26 cellular contexts compared by ENCODE assay signal in the genomic region with DNA sequence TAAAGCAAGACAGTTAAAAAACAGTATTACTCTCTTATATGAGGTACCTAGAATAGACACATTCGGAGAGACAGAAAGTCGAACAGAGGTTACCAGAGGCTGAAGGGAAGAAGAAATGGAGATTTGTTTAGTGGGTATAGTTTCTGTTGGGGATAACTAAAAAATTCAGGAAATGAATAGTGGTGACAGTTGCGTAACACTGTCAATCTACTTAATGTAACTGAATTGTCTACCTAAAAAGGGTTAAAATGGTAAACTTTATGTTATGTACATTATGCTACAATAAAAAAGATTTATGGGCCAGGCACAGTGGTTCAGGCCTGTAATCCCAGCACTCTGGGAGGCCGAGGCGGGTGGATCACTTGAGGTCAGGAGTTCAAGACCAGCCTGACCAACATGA. TPM values are rescaled to one million over a fixed set of nuclear protein-coding genes. Genes with fewer than 3 reads are reported as not detected.
"Had no signal": no experiment of that assay in that cellular context is flagged by ENCODE, and none has a peak within 500 bp of the region (broad histone marks: within the 10 kb centered on the region; RNA-seq: fewer than 3 reads in every experiment).

No MANE protein-coding gene starts in this region.

- H3K9me3 Mint-ChIP-seq: activated CD4-positive, alpha-beta memory T cell treated with anti-CD3 and anti-CD28 coated beads, Interleukin-2, amount 10 ng/mL, durations not matched to agents 7 days and 5 days; activated T-cell treated with anti-CD3 and anti-CD28 coated beads, Interleukin-2, amount 50 U/mL, for 24 hours; immature natural killer cell; naive B cell; stimulated activated memory B cell treated with anti-CD40 and anti-IgM and Interleukin-4, amounts not matched to agents 10 μg/mL and 1 μg/mL and 100 μg/mL, for 72 hours had no signal

- H3K27ac ChIP-seq: cardiac muscle cell, ovary, thyroid gland had no signal

- H3K4me3 Mint-ChIP-seq: activated CD4-positive, alpha-beta memory T cell treated with anti-CD3 and anti-CD28 coated beads, Interleukin-2, amount 10 ng/mL, durations not matched to agents 7 days and 5 days; activated naive CD8-positive, alpha-beta T cell; activated T-cell treated with anti-CD3 and anti-CD28 coated beads, Interleukin-2, amount 50 U/mL, for 24 hours; immature natural killer cell; naive B cell; stimulated activated memory B cell treated with anti-CD40 and anti-IgM and Interleukin-4, amounts not matched to agents 10 μg/mL and 1 μg/mL and 100 μg/mL, for 72 hours had no signal

- H3K4me1 Mint-ChIP-seq: activated CD4-positive, alpha-beta memory T cell treated with anti-CD3 and anti-CD28 coated beads, Interleukin-2, amount 10 ng/mL, durations not matched to agents 7 days and 5 days; stimulated activated memory B cell treated with anti-CD40 and anti-IgM and Interleukin-4, amounts not matched to agents 10 μg/mL and 1 μg/mL and 100 μg/mL, for 72 hours had no signal

- H3K9me3 ChIP-seq: mucosa of descending colon, ovary, thyroid gland had no signal

- H3K27me3 Mint-ChIP-seq: activated CD4-positive, alpha-beta memory T cell treated with anti-CD3 and anti-CD28 coated beads, Interleukin-2, amount 10 ng/mL, durations not matched to agents 7 days and 5 days; activated naive CD8-positive, alpha-beta T cell; activated T-cell treated with anti-CD3 and anti-CD28 coated beads, Interleukin-2, amount 50 U/mL, for 24 hours; naive B cell; stimulated activated memory B cell treated with anti-CD40 and anti-IgM and Interleukin-4, amounts not matched to agents 10 μg/mL and 1 μg/mL and 100 μg/mL, for 72 hours had no signal

- H3K36me3 ChIP-seq: ovary had no signal

- ATAC-seq: mucosa of descending colon; sciatic nerve; stimulated activated memory B cell treated with anti-CD40 and anti-IgM and Interleukin-4, amounts not matched to agents 10 μg/mL and 1 μg/mL and 100 μg/mL, for 72 hours had no signal

- H3K4me3 ChIP-seq: cardiac muscle cell, mucosa of descending colon, ovary, smooth muscle cell, thyroid gland had no signal

- H3K4me2 ChIP-seq: smooth muscle cell had no signal

- DNase-seq: activated CD4-positive, alpha-beta memory T cell treated with anti-CD3 and anti-CD28 coated beads, Interleukin-2, amount 10 ng/mL, durations not matched to agents 7 days and 5 days; activated CD4-positive, alpha-beta T cell treated with anti-CD3 and anti-CD28 coated beads for 48 hours; activated CD4-positive, CD25-positive, alpha-beta regulatory T cell; activated effector memory CD4-positive, alpha-beta T cell treated with Interleukin-2 at 50 U/mL for 16 hours; activated T-cell treated with anti-CD3 and anti-CD28 coated beads, Interleukin-2, amount 50 U/mL, for 24 hours; amygdala; dermis blood vessel endothelial cell; effector memory CD4-positive, alpha-beta T cell; immature natural killer cell; kidney glomerular epithelial cell; mesenchymal stem cell; mucosa of descending colon; naive B cell; ovary; stimulated activated CD4-positive, alpha-beta T cell treated with anti-CD3 and anti-CD28 coated beads, Interleukin-4, amount 100 ng/mL, for 24 hours; T-helper 9 cell; thyroid gland had no signal

- H3K27ac Mint-ChIP-seq: activated CD4-positive, alpha-beta memory T cell treated with anti-CD3 and anti-CD28 coated beads, Interleukin-2, amount 10 ng/mL, durations not matched to agents 7 days and 5 days; activated naive CD8-positive, alpha-beta T cell; stimulated activated memory B cell treated with anti-CD40 and anti-IgM and Interleukin-4, amounts not matched to agents 10 μg/mL and 1 μg/mL and 100 μg/mL, for 72 hours had no signal

- H3K27me3 ChIP-seq: cardiac muscle cell, ovary, thyroid gland had no signal

- H3K4me1 ChIP-seq: thyroid gland had no signal

RNA-seq across cellular contexts. Expression of gene SLC6A13, which starts 30.6 kb away (rescaled TPM):
- total RNA-seq: activated CD4-positive, alpha-beta memory T cell treated with anti-CD3 and anti-CD28 coated beads, Interleukin-2, amount 10 ng/mL, durations not matched to agents 7 days and 5 days; endothelial cell of umbilical vein; fibroblast of villous mesenchyme; lower leg skin; mucosa of descending colon; pulmonary artery endothelial cell had no signal
